In the genomic region with DNA sequence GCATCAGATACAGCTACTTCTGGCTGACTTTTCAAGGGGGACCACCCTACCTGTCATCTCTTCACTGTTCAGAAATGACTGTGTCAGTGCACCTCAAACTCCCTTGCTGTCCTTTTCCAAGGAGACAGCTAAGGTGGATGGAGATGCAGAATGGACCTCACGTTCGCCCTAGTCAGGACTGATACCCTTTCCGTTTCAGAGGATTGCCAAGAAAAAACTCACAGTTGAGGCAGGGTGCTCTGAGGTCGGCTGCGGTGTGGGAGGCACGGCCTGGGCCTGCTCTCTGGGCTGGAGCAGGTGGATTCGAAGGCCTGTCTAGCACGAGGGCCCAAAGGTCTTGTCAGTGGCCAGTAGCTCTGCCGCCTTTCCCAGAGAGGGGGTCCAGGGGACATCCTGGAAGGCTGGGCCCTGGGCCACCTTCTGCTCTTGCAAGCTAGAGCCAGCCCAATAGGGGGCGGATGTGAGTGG, we compare ENCODE assay signal across 6 cellular contexts. TPM values are rescaled to one million over a fixed set of nuclear protein-coding genes. Genes with fewer than 3 reads are reported as not detected.
DNase-seq lines count a peak whose midpoint lies in the region; ATAC-seq and TF ChIP-seq lines count a peak whose summit lies in the region.

No MANE protein-coding gene starts in this region.

- peak; percentile 48 for TF ChIP-seq CTCF in fibroblast of villous mesenchyme (IDR thresholded peaks at IDR 0.05; ENCODE audit: insufficient read depth, low read depth, low read length)

- H3K4me3 ChIP-seq in fibroblast of villous mesenchyme (ENCODE audit: low read depth, low read length), result peak overlapping the region; percentile 50

- peak; percentile 6 for ATAC-seq in GM19467 (IDR thresholded peaks at IDR 0.05; ENCODE audit: unreplicated experiment)

- DNase-seq in activated CD4-positive, CD25-positive, alpha-beta regulatory T cell (lab: John Stamatoyannopoulos, UW), result peak in 3 of 4 experiments; percentile 53 to 61 (median 60)
- no peak for DNase-seq in fibroblast of villous mesenchyme (ENCODE audit: low read depth)
- DNase-seq in stimulated activated CD4-positive, alpha-beta T cell treated with anti-CD3 and anti-CD28 coated beads, Interleukin-4, amount 100 ng/mL, for 24 hours, result peak; percentile 82
- no peak for DNase-seq in stimulated activated naive CD4-positive, alpha-beta T cell (lab: John Stamatoyannopoulos, UW)
- no peak for DNase-seq in NCI-H526 (lab: John Stamatoyannopoulos, UW)

RNA-seq across cellular contexts. Expression of a gene that starts 2.2 kb away (rescaled TPM):
- total RNA-seq in fibroblast of villous mesenchyme, result not detected in 2 replicates

RNA-seq across cellular contexts. Expression of a gene that starts 7.2 kb away (rescaled TPM):
- 14.8 and 17.7 TPM in 2 replicates for total RNA-seq in fibroblast of villous mesenchyme

RNA-seq across cellular contexts. Expression of a gene that starts 7.3 kb away (rescaled TPM):
- 29.0 and 38.4 TPM in 2 replicates for total RNA-seq in fibroblast of villous mesenchyme

RNA-seq across cellular contexts. Expression of a gene that starts 23.8 kb away (rescaled TPM):
- 107 and 126 TPM in 2 replicates for total RNA-seq in fibroblast of villous mesenchyme

RNA-seq across cellular contexts. Expression of a gene that starts 24.3 kb away (rescaled TPM):
- total RNA-seq in fibroblast of villous mesenchyme, result 369 and 428 TPM in 2 replicates

Comparison
In these comparisons a context has a peak if more than half of its experiments do, and no peak if none do; other contexts are left out.
1. DNase-seq: peak in activated CD4-positive, CD25-positive, alpha-beta regulatory T cell (3 of 4) and stimulated activated CD4-positive, alpha-beta T cell treated with anti-CD3 and anti-CD28 coated beads, Interleukin-4, amount 100 ng/mL, for 24 hours (single experiment); none in fibroblast of villous mesenchyme (single experiment), stimulated activated naive CD4-positive, alpha-beta T cell (0 of 6) and NCI-H526 (0 of 2).